10 cellular contexts compared by ENCODE assay signal in genomic region chr4:5019274-5019673, GRCh38. TPM values are rescaled to one million over a fixed set of nuclear protein-coding genes. Genes with fewer than 3 reads are reported as not detected.
DNase-seq lines count a peak whose midpoint lies in the region; ATAC-seq and TF ChIP-seq lines count a peak whose summit lies in the region.
"Had no signal": no experiment of that assay in that cellular context is flagged by ENCODE, and none has a peak within 500 bp of the region (broad histone marks: within the 10 kb centered on the region; RNA-seq: fewer than 3 reads in every experiment).

Gene CYTL1, minus strand, starts transcription at chr4:5019458. Its CDS starts 13 bp downstream, at chr4:5019445.

- CTCF ChIA-PET in activated CD8-positive, alpha-beta T cell treated with anti-CD3 and anti-CD28 coated beads for 36 hours (lab: Charles Lee) = no interaction called here
- CTCF ChIA-PET in activated CD8-positive, alpha-beta T cell treated with anti-CD3 and anti-CD28 coated beads, Interleukin-2, amount 10 ng/mL, durations not matched to agents 7 days and 5 days (lab: Charles Lee) = no interaction called here

- peaks cover 7% of the 10 kb centered on the region for H3K4me1 Mint-ChIP-seq in activated CD8-positive, alpha-beta T cell treated with anti-CD3 and anti-CD28 coated beads for 36 hours (ENCODE audit: low read depth)
- peaks cover 2% of the 10 kb centered on the region for H3K4me1 Mint-ChIP-seq in activated CD8-positive, alpha-beta T cell treated with anti-CD3 and anti-CD28 coated beads, Interleukin-2, amount 10 ng/mL, durations not matched to agents 7 days and 5 days (ENCODE audit: low read depth)

- TF ChIP-seq CTCF in activated CD8-positive, alpha-beta T cell treated with anti-CD3 and anti-CD28 coated beads for 36 hours (IDR thresholded peaks at IDR 0.05) = no peak
- TF ChIP-seq CTCF in coronary artery (IDR thresholded peaks at IDR 0.05) (no peak), kidney epithelial cell (IDR thresholded peaks at IDR 0.05; ENCODE audit: insufficient read depth, low read length, poor library complexity, severe bottlenecking) (no peak), thoracic aorta (IDR thresholded peaks at IDR 0.05) (no peak), GM20000 (IDR thresholded peaks at IDR 0.05; ENCODE audit: extremely low read depth, missing control alignments) (no peak)

- DNase-seq in activated CD8-positive, alpha-beta T cell treated with anti-CD3 and anti-CD28 coated beads for 36 hours = peak; percentile 25
- DNase-seq in activated CD8-positive, alpha-beta T cell treated with anti-CD3 and anti-CD28 coated beads, Interleukin-2, amount 10 ng/mL, durations not matched to agents 7 days and 5 days = no peak
- no peak for DNase-seq in coronary artery (ENCODE audit: low spot score)
- DNase-seq in kidney epithelial cell (ENCODE audit: low read depth) = no peak
- no peak for DNase-seq in thoracic aorta (ENCODE audit: low spot score)
- DNase-seq in GM20000 (ENCODE audit: low spot score) = no peak
- no peak for DNase-seq in T1000 (lab: John Stamatoyannopoulos, UW)
- DNase-seq: body of pancreas, NCI-H1417 treated with DMSO at 0.1 percent for 48 hours had no signal

- no peaks in the 10 kb centered on the region for H3K9me3 ChIP-seq in thoracic aorta
- H3K9me3 ChIP-seq: body of pancreas had no signal

- ATAC-seq in activated CD8-positive, alpha-beta T cell treated with anti-CD3 and anti-CD28 coated beads for 36 hours = peak; percentile 49
- ATAC-seq in activated CD8-positive, alpha-beta T cell treated with anti-CD3 and anti-CD28 coated beads, Interleukin-2, amount 10 ng/mL, durations not matched to agents 7 days and 5 days = no peak
- no peak for ATAC-seq in thoracic aorta (ENCODE audit: insufficient number of reproducible peaks, low FRiP score, low read depth)
- ATAC-seq in HG02870 (IDR thresholded peaks at IDR 0.05; ENCODE audit: unreplicated experiment) = no peak
- ATAC-seq: body of pancreas had no signal

- H3K4me1 ChIP-seq in thoracic aorta (ENCODE audit: control insufficient read depth in 1 of 2, low read depth in 2 of 2) = no peaks in the 10 kb centered on the region
- H3K4me1 ChIP-seq: body of pancreas had no signal

- H3K9me3 Mint-ChIP-seq in activated CD8-positive, alpha-beta T cell treated with anti-CD3 and anti-CD28 coated beads for 36 hours = no peaks in the 10 kb centered on the region
- no peaks in the 10 kb centered on the region for H3K9me3 Mint-ChIP-seq in activated CD8-positive, alpha-beta T cell treated with anti-CD3 and anti-CD28 coated beads, Interleukin-2, amount 10 ng/mL, durations not matched to agents 7 days and 5 days (ENCODE audit: insufficient read depth)

- no peak within 1 kb of the TSS for H3K27ac Mint-ChIP-seq in activated CD8-positive, alpha-beta T cell treated with anti-CD3 and anti-CD28 coated beads for 36 hours
- no peak within 1 kb of the TSS for H3K27ac Mint-ChIP-seq in activated CD8-positive, alpha-beta T cell treated with anti-CD3 and anti-CD28 coated beads, Interleukin-2, amount 10 ng/mL, durations not matched to agents 7 days and 5 days

- peak within 1 kb of the TSS; percentile 62 for H3K4me3 ChIP-seq in coronary artery
- peak within 1 kb of the TSS; percentile 42 for H3K4me3 ChIP-seq in kidney epithelial cell (ENCODE audit: low read depth, low read length)
- peak within 1 kb of the TSS; percentile 64 for H3K4me3 ChIP-seq in thoracic aorta
- H3K4me3 ChIP-seq: body of pancreas had no signal

- H3K27me3 Mint-ChIP-seq in activated CD8-positive, alpha-beta T cell treated with anti-CD3 and anti-CD28 coated beads for 36 hours = peaks cover 5% of the 10 kb centered on the region
- H3K27me3 Mint-ChIP-seq in activated CD8-positive, alpha-beta T cell treated with anti-CD3 and anti-CD28 coated beads, Interleukin-2, amount 10 ng/mL, durations not matched to agents 7 days and 5 days (ENCODE audit: low read depth) = peaks cover 15% of the 10 kb centered on the region

- H3K27ac ChIP-seq in coronary artery (no peak within 1 kb of the TSS), thoracic aorta (no peak within 1 kb of the TSS)
- H3K27ac ChIP-seq: body of pancreas had no signal

- intact Hi-C loops in activated CD8-positive, alpha-beta T cell treated with anti-CD3 and anti-CD28 coated beads for 36 hours (cut with micrococcal nuclease) = no loop called here

- POLR2A ChIA-PET in activated CD8-positive, alpha-beta T cell treated with anti-CD3 and anti-CD28 coated beads for 36 hours (lab: Charles Lee) = no interaction called here
- POLR2A ChIA-PET in activated CD8-positive, alpha-beta T cell treated with anti-CD3 and anti-CD28 coated beads, Interleukin-2, amount 10 ng/mL, durations not matched to agents 7 days and 5 days (lab: Charles Lee) = no interaction called here

- no peaks in the 10 kb centered on the region for H3K36me3 ChIP-seq in kidney epithelial cell (ENCODE audit: control insufficient read depth, insufficient read depth, low read length)
- H3K36me3 ChIP-seq in thoracic aorta = no peaks in the 10 kb centered on the region

- no peak within 1 kb of the TSS for H3K4me3 Mint-ChIP-seq in activated CD8-positive, alpha-beta T cell treated with anti-CD3 and anti-CD28 coated beads for 36 hours
- H3K4me3 Mint-ChIP-seq in activated CD8-positive, alpha-beta T cell treated with anti-CD3 and anti-CD28 coated beads, Interleukin-2, amount 10 ng/mL, durations not matched to agents 7 days and 5 days = no peak within 1 kb of the TSS

- H3K36me3 Mint-ChIP-seq in activated CD8-positive, alpha-beta T cell treated with anti-CD3 and anti-CD28 coated beads for 36 hours (ENCODE audit: low read depth) = no peaks in the 10 kb centered on the region
- no peaks in the 10 kb centered on the region for H3K36me3 Mint-ChIP-seq in activated CD8-positive, alpha-beta T cell treated with anti-CD3 and anti-CD28 coated beads, Interleukin-2, amount 10 ng/mL, durations not matched to agents 7 days and 5 days (ENCODE audit: low read depth)

- H3K27me3 ChIP-seq in kidney epithelial cell (ENCODE audit: control insufficient read depth, insufficient read depth, low read length) (no peaks in the 10 kb centered on the region), thoracic aorta (replicated peaks; ENCODE audit: insufficient read depth) (no peaks in the 10 kb centered on the region)
- H3K27me3 ChIP-seq: body of pancreas had no signal

RNA-seq across cellular contexts. Expression of gene CYTL1, which starts in this region (rescaled TPM):
- not detected for total RNA-seq in activated CD8-positive, alpha-beta T cell treated with anti-CD3 and anti-CD28 coated beads for 36 hours
- total RNA-seq in activated CD8-positive, alpha-beta T cell treated with anti-CD3 and anti-CD28 coated beads, Interleukin-2, amount 10 ng/mL, durations not matched to agents 7 days and 5 days = not detected
- total RNA-seq in kidney epithelial cell (8.2 and 9.4 TPM in 2 replicates), thoracic aorta (100 to 1,000 TPM in 1 of 2 donors, 10 to 100 TPM in 1; 52.3 to 126 TPM)

Comparison
In these comparisons a context has a peak if more than half of its experiments do, and no peak if none do; other contexts are left out.
1. Peak in DNase-seq and ATAC-seq in activated CD8-positive, alpha-beta T cell treated with anti-CD3 and anti-CD28 coated beads for 36 hours; RNA of the gene not detected or under 1 TPM.